ENCODE assay signal across 5 cellular contexts in the genomic region with DNA sequence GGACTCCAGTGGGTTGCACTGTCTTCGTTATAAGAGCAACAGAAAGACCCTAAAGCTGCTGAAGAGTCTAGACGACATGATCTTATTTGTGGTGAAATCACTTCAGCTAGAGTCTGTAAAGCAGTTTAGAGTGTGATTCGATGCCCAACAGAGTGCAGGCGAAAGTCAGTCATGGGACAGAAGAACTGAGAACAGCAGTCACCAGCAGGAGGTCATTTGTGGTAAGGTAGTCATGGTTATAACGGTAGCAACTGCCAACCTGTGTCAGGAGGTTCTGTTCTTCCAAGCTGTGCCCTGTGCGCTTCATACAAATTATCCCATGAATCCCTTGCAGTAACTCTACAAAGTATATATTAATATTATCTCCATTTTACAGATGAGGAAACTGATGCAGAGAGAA.
"Had no signal": no experiment of that assay in that cellular context is flagged by ENCODE, and none has a peak within 500 bp of the region (broad histone marks: within the 10 kb centered on the region; RNA-seq: fewer than 3 reads in every experiment).

No MANE protein-coding gene starts in this region.

- H3K4me3 ChIP-seq: K562 had no signal

- H3K27ac ChIP-seq: HL-60 had no signal

- ATAC-seq: HepG2, K562 had no signal

- DNase-seq: IMR-90, KBM-7 had no signal
